ENCODE assay signal across 8 cellular contexts in genomic region chr20:50189681-50190250, GRCh38. TPM values are rescaled to one million over a fixed set of nuclear protein-coding genes. Genes with fewer than 3 reads are reported as not detected.
DNase-seq lines count a peak whose midpoint lies in the region; ATAC-seq and TF ChIP-seq lines count a peak whose summit lies in the region.

No MANE protein-coding gene starts in this region.

- H3K4me1 ChIP-seq in DND-41 (ENCODE audit: insufficient read depth, low read length) (peaks cover 26% of the 10 kb centered on the region), PC-9 (replicated peaks; ENCODE audit: insufficient read depth) (peaks cover 42% of the 10 kb centered on the region), thyroid gland (peaks cover 20 to 30% of the 10 kb centered on the region in 2 donors)

- H3K27me3 Mint-ChIP-seq in brain (peaks cover 55% of the 10 kb centered on the region), memory B cell (peaks cover 3% of the 10 kb centered on the region)

- no peak for TF ChIP-seq POLR2A in thyroid gland (IDR thresholded peaks at IDR 0.05)

- H3K4me3 ChIP-seq in DND-41 (ENCODE audit: low read depth in 1 of 2, low read length in 2 of 2) = peak overlapping the region in 1 of 2 experiments; percentile 70; a peak in 2 of 4 replicates
- H3K4me3 ChIP-seq in PC-9 = peak overlapping the region; percentile 88; the same call in 1 of the 2 replicates
- H3K4me3 ChIP-seq in thyroid gland (replicated peaks in 1 of 3) = peak overlapping the region in 1 of 3 donors; percentile 9

- no peaks in the 10 kb centered on the region for H3K36me3 Mint-ChIP-seq in brain
- H3K36me3 Mint-ChIP-seq in memory B cell = no peaks in the 10 kb centered on the region

- TF ChIP-seq CTCF in DND-41 (IDR thresholded peaks at IDR 0.05; ENCODE audit: borderline replicate concordance, extremely low read depth, low read length, poor library complexity, severe bottlenecking) (no peak), PC-9 (conservative IDR thresholded peaks at IDR 0.05) (no peak), brain (conservative IDR thresholded peaks at IDR 0.05) (no peak), thyroid gland (IDR thresholded peaks at IDR 0.05) (no peak)

- peaks cover 40% of the 10 kb centered on the region for H3K79me2 ChIP-seq in DND-41 (ENCODE audit: insufficient read depth, low read length)
- H3K79me2 ChIP-seq in PC-9 (ENCODE audit: low read depth) = peaks cover 36% of the 10 kb centered on the region

- POLR2A ChIA-PET in PC-9 (lab: Charles Lee; ENCODE audit: unreplicated experiment) = no interaction called here

- H4K20me1 ChIP-seq in DND-41 (ENCODE audit: insufficient read depth, low read length) (peaks cover 30% of the 10 kb centered on the region), PC-9 (ENCODE audit: insufficient read depth) (peaks cover 18% of the 10 kb centered on the region)

- DNase-seq in DND-41 = peak; percentile 33
- peak; percentile 37 to 67 for DNase-seq in PC-9
- no peak for DNase-seq in memory B cell (ENCODE audit: low spot score in 2 of 2)
- peak; percentile 41 to 50 for DNase-seq in thyroid gland
- DNase-seq in NCI-H187 (lab: John Stamatoyannopoulos, UW) = no peak
- DNase-seq in NCI-H82 (lab: John Stamatoyannopoulos, UW) = no peak

- H3K27me3 ChIP-seq in DND-41 (ENCODE audit: insufficient read depth, low read length, poor library complexity) (no peaks in the 10 kb centered on the region), PC-9 (ENCODE audit: insufficient read depth, low read depth) (no peaks in the 10 kb centered on the region), thyroid gland (no peaks in the 10 kb centered on the region)

- peak overlapping the region; percentile 99 for H3K4me2 ChIP-seq in DND-41 (ENCODE audit: insufficient read depth, low read length)
- peak overlapping the region; percentile 80 for H3K4me2 ChIP-seq in PC-9

- peak overlapping the region; percentile 7 to 69 (median 45) for H3K4me3 Mint-ChIP-seq in brain
- peak overlapping the region; percentile 70 for H3K4me3 Mint-ChIP-seq in memory B cell

- H3K9me3 Mint-ChIP-seq in brain (peaks cover 0 to 3% (median 0%) of the 10 kb centered on the region in 5 experiments), memory B cell (no peaks in the 10 kb centered on the region)

- intact Hi-C loops in PC-9 (cut with micrococcal nuclease; ENCODE audit: unreplicated experiment) (loop anchor here (1.0 to 5.0 kb wide), 7 partner anchors 78 to 599 kb away; no protein-coding TSS in a partner anchor), thyroid gland (cut with DNase I) (loop anchor here (2.0 to 5.0 kb wide), 2 partner anchors 271 to 388 kb away; no protein-coding TSS in a partner anchor)

- H3F3A ChIP-seq in PC-9 (ENCODE audit: insufficient read depth, low read depth) = peaks cover 65% of the 10 kb centered on the region

- H3K27ac ChIP-seq in DND-41 (ENCODE audit: low read length) (no peak overlapping the region), PC-9 (peak overlapping the region; percentile 99), thyroid gland (peak overlapping the region; percentile 98 to 99 (median 99))

- H3K4me1 Mint-ChIP-seq in brain = peaks cover 37% of the 10 kb centered on the region
- peaks cover 11% of the 10 kb centered on the region for H3K4me1 Mint-ChIP-seq in memory B cell

- H3K27ac Mint-ChIP-seq in brain = peak overlapping the region in 1 of 5 experiments; percentile 47
- peak overlapping the region; percentile 45 for H3K27ac Mint-ChIP-seq in memory B cell

- ATAC-seq in DND-41 (ENCODE audit: insufficient read depth, low read depth) = no peak
- ATAC-seq in memory B cell (ENCODE audit: low read depth) = no peak
- ATAC-seq in HG02981 (IDR thresholded peaks at IDR 0.05; ENCODE audit: unreplicated experiment) = no peak

- H3K36me3 ChIP-seq in DND-41 (ENCODE audit: insufficient read depth, low read length) (peaks cover 22% of the 10 kb centered on the region), PC-9 (ENCODE audit: low read depth) (peaks cover 26% of the 10 kb centered on the region), thyroid gland (peaks cover 13 to 18% of the 10 kb centered on the region in 2 donors)

- no peaks in the 10 kb centered on the region for H3K9me2 ChIP-seq in PC-9 (ENCODE audit: insufficient read depth)

- H3K9ac ChIP-seq in DND-41 (ENCODE audit: low read depth, low read length) = peak overlapping the region; percentile 81; the same call in 1 of the 2 replicates

- no peaks in the 10 kb centered on the region for H3K9me3 ChIP-seq in DND-41 (ENCODE audit: insufficient read depth, low read length, severe bottlenecking)
- H3K9me3 ChIP-seq in PC-9 (ENCODE audit: insufficient read depth, low read depth) = no peaks in the 10 kb centered on the region
- H3K9me3 ChIP-seq in thyroid gland = no peaks in the 10 kb centered on the region

- CTCF ChIA-PET in PC-9 (lab: Charles Lee) = interaction anchor here (0.6 kb wide), 1 partner anchor 148 kb away, joined by 4 read pairs; no protein-coding TSS in a partner anchor

- BruUV-seq in PC-9 (replicated peaks; lab: Mats Ljungman, UMichigan) = TSS peak; percentile 10

- 0 out of 2 replicates have a peak overlapping the region, but pooled peaks have one; percentile 47 for H2AFZ ChIP-seq in DND-41 (ENCODE audit: low read depth, low read length)
- H2AFZ ChIP-seq in PC-9 = no peak overlapping the region; the same call in 1 of the 2 replicates

- WGBS in thyroid gland, 2 donors = 66 to 95% methylated on average over 3 to 15 of the region's 29 CpGs

RNA-seq across cellular contexts. Expression of gene CEBPB, which starts 0.9 kb away (rescaled TPM):
- total RNA-seq in PC-9 (2021) (112 and 117 TPM in 2 replicates), thyroid gland (100 to 1,000 TPM in 3 of 4 donors, 10 to 100 TPM in 1; 61.7 to 132 (median 104) TPM)
- polyA plus RNA-seq in brain (ENCODE audit: insufficient read depth, low read depth, low replicate concordance) = 17.1 TPM

RNA-seq across cellular contexts. Expression of gene PEDS1, which starts 36.2 kb away (rescaled TPM):
- total RNA-seq in PC-9 (2021) = 34.8 and 37.7 TPM in 2 replicates
- 45.1 TPM for polyA plus RNA-seq in brain (ENCODE audit: insufficient read depth, low read depth, low replicate concordance)
- 10 to 100 TPM; 15.8 to 22.7 (median 19.7) TPM for total RNA-seq in thyroid gland

Comparison
In these comparisons a context has a peak if more than half of its experiments do, and no peak if none do; other contexts are left out.
1. DNase-seq: peak in DND-41 (single experiment), PC-9 (2 of 2) and thyroid gland (2 of 2); none in memory B cell (0 of 2), NCI-H187 (0 of 2) and NCI-H82 (single experiment).